In the genomic region with DNA sequence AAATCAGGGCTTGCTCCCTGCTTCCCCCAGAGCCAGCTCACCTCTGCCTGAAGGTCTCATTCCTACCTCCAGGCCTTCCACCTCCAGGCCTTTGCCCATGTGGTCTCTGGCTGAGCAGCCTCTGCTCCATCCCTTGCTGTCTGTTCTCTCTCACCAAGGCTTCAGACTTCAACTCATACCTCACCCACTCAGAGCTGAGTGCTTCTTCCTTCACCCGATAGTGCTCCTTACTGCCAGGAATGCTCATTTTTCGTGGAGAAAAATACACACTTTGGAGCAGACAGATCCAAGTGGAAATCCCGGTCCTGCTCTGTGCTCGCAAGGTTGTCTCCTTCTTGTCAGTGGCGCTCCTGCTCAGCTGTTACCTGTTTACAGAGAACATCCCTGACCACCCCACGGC, we compare ENCODE assay signal across 35 cellular contexts. TPM values are rescaled to one million over a fixed set of nuclear protein-coding genes. Genes with fewer than 3 reads are reported as not detected.
"Had no signal": no experiment of that assay in that cellular context is flagged by ENCODE, and none has a peak within 500 bp of the region (broad histone marks: within the 10 kb centered on the region; RNA-seq: fewer than 3 reads in every experiment).

No MANE protein-coding gene starts in this region.

- H3K4me3 ChIP-seq: ascending aorta, breast epithelium had no signal

- FAIRE-seq: TTC549 had no signal

- H3K36me3 ChIP-seq: ascending aorta, brain microvascular endothelial cell, breast epithelium had no signal

- H3K4me1 ChIP-seq: ascending aorta, breast epithelium had no signal

- H3K36me3 Mint-ChIP-seq: activated CD4-positive, alpha-beta memory T cell treated with anti-CD3 and anti-CD28 coated beads for 36 hours; activated naive CD8-positive, alpha-beta T cell; activated naive CD8-positive, alpha-beta T cell treated with anti-CD3 and anti-CD28 coated beads, Interleukin-2, amount 10 ng/mL, durations not matched to agents 7 days and 5 days had no signal

- H3K27ac ChIP-seq: ascending aorta, brain microvascular endothelial cell, breast epithelium, VCaP had no signal

- H3K9me3 Mint-ChIP-seq: activated B cell treated with CpG ODN at 0.5 μM for 24 hours; activated CD4-positive, alpha-beta memory T cell treated with anti-CD3 and anti-CD28 coated beads for 36 hours; activated CD4-positive, alpha-beta T cell treated with anti-CD3 and anti-CD28 coated beads, Interleukin-2, amount 10 ng/mL, durations not matched to agents 24 days and 14 days; activated CD8-positive, alpha-beta T cell treated with anti-CD3 and anti-CD28 coated beads for 36 hours; activated naive CD8-positive, alpha-beta T cell treated with anti-CD3 and anti-CD28 coated beads, Interleukin-2, amount 10 ng/mL, durations not matched to agents 7 days and 5 days; activated naive CD8-positive, alpha-beta T cell treated with anti-CD3 and anti-CD28 coated beads, Interleukin-2, amount 50 U/mL, for 24 hours; activated T-cell treated with anti-CD3 and anti-CD28 coated beads, Interleukin-2, amount 50 U/mL, for 4 hours; activated T-cell treated with anti-CD3 and anti-CD28 coated beads, Interleukin-2, amount 50 U/mL, for 72 hours; activated T-helper 2 cell treated with anti-CD3 and anti-CD28 coated beads, Interferon-gamma antibody, Interleukin-2, Interleukin-4, amounts not matched to agents 10 μg/mL and 5 μg/mL and 100 μg/mL, durations not matched to agents 14 hours and 24 hours and 36 hours; T-helper 1 cell treated with Interleukin-12 subunit alpha and Interleukin-12 subunit beta and Interleukin-4 antibody, amounts not matched to agents 30 μg/mL and 1 μg/mL, for 36 hours; T-helper 2 cell treated with Interferon-gamma antibody and Interleukin-4, amounts not matched to agents 5 μg/mL and 100 μg/mL, for 36 hours had no signal

- DNase-seq: activated B cell treated with CpG ODN at 0.5 μM for 24 hours; activated CD4-positive, alpha-beta memory T cell treated with anti-CD3 and anti-CD28 coated beads for 36 hours; activated CD4-positive, alpha-beta T cell treated with anti-CD3 and anti-CD28 coated beads for 4 hours; activated CD4-positive, alpha-beta T cell treated with anti-CD3 and anti-CD28 coated beads, Interleukin-2, amount 10 ng/mL, durations not matched to agents 24 days and 14 days; activated CD4-positive, alpha-beta T cell treated with anti-CD3 and anti-CD28 coated beads, Interleukin-2, amount 50 U/mL, for 1 hour; activated CD4-positive, alpha-beta T cell treated with anti-CD3 and anti-CD28 coated beads, Interleukin-2, amount 50 U/mL, for 4 hours; activated CD4-positive, CD25-positive, alpha-beta regulatory T cell treated with anti-CD3 and anti-CD28 coated beads, Interleukin-2, amount 50 U/mL, for 72 hours; activated CD8-positive, alpha-beta memory T cell treated with anti-CD3 and anti-CD28 coated beads, Interleukin-2, amount 50 U/mL, for 4 hours; activated CD8-positive, alpha-beta T cell treated with anti-CD3 and anti-CD28 coated beads for 36 hours; activated effector memory CD4-positive, alpha-beta T cell treated with Interleukin-2 at 50 U/mL for 16 hours; activated gamma-delta T cell; activated naive CD4-positive, alpha-beta T cell treated with anti-CD3 and anti-CD28 coated beads, Interleukin-2, amount 50 U/mL, for 16 hours; activated naive CD4-positive, alpha-beta T cell treated with Interleukin-2 at 50 U/mL for 16 hours; activated naive CD8-positive, alpha-beta T cell treated with anti-CD3 and anti-CD28 coated beads, Interleukin-2, amount 10 ng/mL, durations not matched to agents 7 days and 5 days; activated naive CD8-positive, alpha-beta T cell treated with anti-CD3 and anti-CD28 coated beads, Interleukin-2, amount 50 U/mL, for 24 hours; activated T-cell treated with anti-CD3 and anti-CD28 coated beads for 4 hours; activated T-cell treated with anti-CD3 and anti-CD28 coated beads, Interleukin-2, amount 50 U/mL, for 1 hour; activated T-cell treated with anti-CD3 and anti-CD28 coated beads, Interleukin-2, amount 50 U/mL, for 4 hours; activated T-cell treated with anti-CD3 and anti-CD28 coated beads, Interleukin-2, amount 50 U/mL, for 72 hours; amygdala; anterior cingulate cortex; brain microvascular endothelial cell; central memory CD4-positive, alpha-beta T cell; T-helper 1 cell; T-helper 2 cell; T-helper 9 cell had no signal

- H3K9me3 ChIP-seq: ascending aorta, breast epithelium had no signal

- H3K4me3 Mint-ChIP-seq: activated B cell treated with CpG ODN at 0.5 μM for 24 hours; activated CD4-positive, alpha-beta memory T cell treated with anti-CD3 and anti-CD28 coated beads for 36 hours; activated CD4-positive, alpha-beta T cell treated with anti-CD3 and anti-CD28 coated beads, Interleukin-2, amount 10 ng/mL, durations not matched to agents 24 days and 14 days; activated CD8-positive, alpha-beta T cell treated with anti-CD3 and anti-CD28 coated beads for 36 hours; activated naive CD8-positive, alpha-beta T cell; activated naive CD8-positive, alpha-beta T cell treated with anti-CD3 and anti-CD28 coated beads, Interleukin-2, amount 10 ng/mL, durations not matched to agents 7 days and 5 days; activated naive CD8-positive, alpha-beta T cell treated with anti-CD3 and anti-CD28 coated beads, Interleukin-2, amount 50 U/mL, for 24 hours; activated T-cell treated with anti-CD3 and anti-CD28 coated beads, Interleukin-2, amount 50 U/mL, for 4 hours; activated T-cell treated with anti-CD3 and anti-CD28 coated beads, Interleukin-2, amount 50 U/mL, for 72 hours; T-helper 1 cell treated with Interleukin-12 subunit alpha and Interleukin-12 subunit beta and Interleukin-4 antibody, amounts not matched to agents 30 μg/mL and 1 μg/mL, for 36 hours; T-helper 2 cell treated with Interferon-gamma antibody and Interleukin-4, amounts not matched to agents 5 μg/mL and 100 μg/mL, for 36 hours had no signal

- H3K27ac Mint-ChIP-seq: activated B cell treated with CpG ODN at 0.5 μM for 24 hours; activated CD4-positive, alpha-beta memory T cell treated with anti-CD3 and anti-CD28 coated beads for 36 hours; activated CD4-positive, alpha-beta T cell treated with anti-CD3 and anti-CD28 coated beads, Interleukin-2, amount 10 ng/mL, durations not matched to agents 24 days and 14 days; activated CD8-positive, alpha-beta T cell treated with anti-CD3 and anti-CD28 coated beads for 36 hours; activated naive CD8-positive, alpha-beta T cell; activated naive CD8-positive, alpha-beta T cell treated with anti-CD3 and anti-CD28 coated beads, Interleukin-2, amount 10 ng/mL, durations not matched to agents 7 days and 5 days; activated naive CD8-positive, alpha-beta T cell treated with anti-CD3 and anti-CD28 coated beads, Interleukin-2, amount 50 U/mL, for 24 hours; activated T-cell treated with anti-CD3 and anti-CD28 coated beads, Interleukin-2, amount 50 U/mL, for 72 hours; activated T-helper 2 cell treated with anti-CD3 and anti-CD28 coated beads, Interferon-gamma antibody, Interleukin-2, Interleukin-4, amounts not matched to agents 10 μg/mL and 5 μg/mL and 100 μg/mL, durations not matched to agents 14 hours and 24 hours and 36 hours; T-helper 1 cell treated with Interleukin-12 subunit alpha and Interleukin-12 subunit beta and Interleukin-4 antibody, amounts not matched to agents 30 μg/mL and 1 μg/mL, for 36 hours; T-helper 2 cell treated with Interferon-gamma antibody and Interleukin-4, amounts not matched to agents 5 μg/mL and 100 μg/mL, for 36 hours had no signal

- ATAC-seq: activated CD8-positive, alpha-beta T cell treated with anti-CD3 and anti-CD28 coated beads for 36 hours; activated naive CD8-positive, alpha-beta T cell treated with anti-CD3 and anti-CD28 coated beads, Interleukin-2, amount 50 U/mL, for 24 hours; activated T-cell treated with anti-CD3 and anti-CD28 coated beads, Interleukin-2, amount 50 U/mL, for 4 hours; activated T-cell treated with anti-CD3 and anti-CD28 coated beads, Interleukin-2, amount 50 U/mL, for 72 hours had no signal

RNA-seq across cellular contexts. Expression of a gene that starts 7.0 kb away (rescaled TPM):
- total RNA-seq: activated CD4-positive, alpha-beta memory T cell treated with anti-CD3 and anti-CD28 coated beads for 36 hours; activated CD4-positive, alpha-beta T cell treated with anti-CD3 and anti-CD28 coated beads, Interleukin-2, amount 10 ng/mL, durations not matched to agents 24 days and 14 days; activated CD8-positive, alpha-beta memory T cell treated with anti-CD3 and anti-CD28 coated beads for 36 hours; activated CD8-positive, alpha-beta T cell treated with anti-CD3 and anti-CD28 coated beads for 36 hours; activated naive CD8-positive, alpha-beta T cell treated with anti-CD3 and anti-CD28 coated beads, Interleukin-2, amount 10 ng/mL, durations not matched to agents 7 days and 5 days; activated T-cell treated with anti-CD3 and anti-CD28 coated beads, Interleukin-2, amount 50 U/mL, for 4 hours; activated T-cell treated with anti-CD3 and anti-CD28 coated beads, Interleukin-2, amount 50 U/mL, for 72 hours; activated T-helper 2 cell treated with anti-CD3 and anti-CD28 coated beads, Interferon-gamma antibody, Interleukin-2, Interleukin-4, amounts not matched to agents 10 μg/mL and 5 μg/mL and 100 μg/mL, durations not matched to agents 14 hours and 24 hours and 36 hours; ascending aorta had no signal
